In the genomic region with DNA sequence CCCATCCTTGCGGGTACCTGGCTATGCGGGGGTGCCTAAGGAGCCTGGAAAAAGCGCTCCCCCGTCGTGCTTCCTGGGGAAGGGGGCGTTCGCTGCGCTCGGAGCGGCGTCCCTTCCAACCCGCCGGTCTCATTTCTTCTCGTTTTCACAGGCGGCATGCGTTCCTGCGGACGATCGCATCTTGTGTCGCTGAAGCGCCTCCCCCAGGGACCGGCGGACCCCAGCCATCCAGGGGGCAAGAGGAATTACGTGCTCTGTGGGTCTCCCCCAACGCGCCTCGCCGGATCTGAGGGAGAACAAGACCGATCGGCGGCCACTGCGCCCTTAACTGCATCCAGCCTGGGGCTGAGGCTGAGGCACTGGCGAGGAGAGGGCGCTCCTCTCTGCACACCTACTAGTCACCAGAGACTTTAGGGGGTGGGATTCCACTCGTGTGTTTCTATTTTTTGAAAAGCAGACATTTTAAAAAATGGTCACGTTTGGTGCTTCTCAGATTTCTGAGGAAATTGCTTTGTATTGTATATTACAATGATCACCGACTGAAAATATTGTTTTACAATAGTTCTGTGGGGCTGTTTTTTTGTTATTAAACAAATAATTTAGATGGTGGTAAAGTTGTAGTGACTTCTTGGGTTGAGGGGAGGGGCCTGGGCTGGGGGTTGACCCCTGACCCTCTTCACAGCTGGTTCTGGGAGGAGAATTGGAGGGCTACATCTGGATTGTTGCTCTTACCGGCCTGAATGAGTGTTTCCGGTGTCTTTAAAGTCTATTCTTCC, we compare ENCODE assay signal across 1 cellular context.
TF ChIP-seq lines count a peak whose summit lies in the region.

No MANE protein-coding gene starts in this region.

TF ChIP-seq in K562, 482 proteins besides CTCF, POLR2A, EP300 and RAD21 (continues in another document):
- TF ChIP-seq MIER1 (IDR thresholded peaks at IDR 0.05; ENCODE audit: low read depth) (no peak), PTBP1 (IDR thresholded peaks at IDR 0.05; ENCODE audit: low read depth, low read length) (no peak), ZBTB7A (IDR thresholded peaks at IDR 0.05; ENCODE audit: borderline replicate concordance, control insufficient read depth, low read depth, low read length) (peak; percentile 77), EHMT2 (IDR thresholded peaks at IDR 0.05) (no peak), HDAC3 (IDR thresholded peaks at IDR 0.05; ENCODE audit: borderline replicate concordance, partially characterized antibody) (peak; percentile 17), NFXL1 (CRISPR knock-in tag; IDR thresholded peaks at IDR 0.05) (no peak), ZBTB11 (CRISPR knock-in tag; IDR thresholded peaks at IDR 0.05) (peak in 1 of 3 experiments; percentile 20; a peak in 1 of 6 replicates), E2F3 (CRISPR knock-in tag; IDR thresholded peaks at IDR 0.05) (no peak), TFAP4 (CRISPR knock-in tag; IDR thresholded peaks at IDR 0.05; ENCODE audit: borderline replicate concordance) (peak; percentile 58), ZBED1 (IDR thresholded peaks at IDR 0.05) (no peak), TSC22D4 (tag; IDR thresholded peaks at IDR 0.05) (no peak), RFX1 (IDR thresholded peaks at IDR 0.05) (no peak), ZNF408 (CRISPR knock-in tag; IDR thresholded peaks at IDR 0.05; ENCODE audit: low read depth) (no peak), NFE2L1 (tag; IDR thresholded peaks at IDR 0.05; ENCODE audit: borderline replicate concordance, low read depth) (no peak), ZNF444 (CRISPR knock-in tag; IDR thresholded peaks at IDR 0.05) (no peak), JUND (IDR thresholded peaks at IDR 0.05; ENCODE audit: borderline replicate concordance, low read depth, low read length) (no peak), JUND (tag; IDR thresholded peaks at IDR 0.05; ENCODE audit: borderline replicate concordance, low read depth, low read length) (no peak), KDM4B (IDR thresholded peaks at IDR 0.05; ENCODE audit: borderline replicate concordance in 2 of 2, low read depth in 1 of 2) (no peak), TAL1 (IDR thresholded peaks at IDR 0.05) (no peak), TAF1 (IDR thresholded peaks at IDR 0.05; ENCODE audit: control insufficient read depth, extremely low read depth, insufficient read depth, low read length, severe bottlenecking) (peak; percentile 7), ZNF384 (IDR thresholded peaks at IDR 0.05; ENCODE audit: low read depth, low read length) (no peak), HSF4 (CRISPR knock-in tag; IDR thresholded peaks at IDR 0.05; ENCODE audit: borderline replicate concordance) (no peak), NFE2 (IDR thresholded peaks at IDR 0.05; ENCODE audit: low read depth) (no peak), PHF21A (IDR thresholded peaks at IDR 0.05; ENCODE audit: borderline replicate concordance, low read depth) (no peak), GABPB1 (CRISPR knock-in tag; IDR thresholded peaks at IDR 0.05) (no peak), MTA3 (IDR thresholded peaks at IDR 0.05; ENCODE audit: borderline replicate concordance) (peak; percentile 23; the same call in 1 of the 2 replicates), ELF1 (tag; IDR thresholded peaks at IDR 0.05) (no peak), RBBP5 (IDR thresholded peaks at IDR 0.05; ENCODE audit: borderline replicate concordance, insufficient read depth, low read length, poor library complexity, severe bottlenecking) (peak; percentile 56), NCOA1 (IDR thresholded peaks at IDR 0.05; ENCODE audit: low read depth) (no peak), POLR2AphosphoS5 (IDR thresholded peaks at IDR 0.05; ENCODE audit: control insufficient read depth, insufficient read depth, low read depth, low read length) (0 out of 2 replicates have a peak, but pooled peaks have one; percentile 31), CREM (IDR thresholded peaks at IDR 0.05; ENCODE audit: low read depth) (no peak), SIN3A (IDR thresholded peaks at IDR 0.05; ENCODE audit: borderline replicate concordance in 2 of 2, control insufficient read depth in 1 of 2, low read depth in 2 of 2, low read length in 2 of 2) (peak in 1 of 2 experiments; percentile 83; a peak in 3 of 4 replicates), ZNF695 (CRISPR knock-in tag; IDR thresholded peaks at IDR 0.05) (no peak), MTA2 (IDR thresholded peaks at IDR 0.05; ENCODE audit: low read depth) (no peak), TARDBP (IDR thresholded peaks at IDR 0.05) (no peak), SPI1 (IDR thresholded peaks at IDR 0.05; ENCODE audit: borderline replicate concordance, low read depth, low read length) (peak; percentile 6; the same call in 1 of the 2 replicates), ZNF253 (CRISPR knock-in tag; conservative IDR thresholded peaks at IDR 0.05) (no peak), COPS2 (conservative IDR thresholded peaks at IDR 0.05) (no peak), RBM34 (IDR thresholded peaks at IDR 0.05; ENCODE audit: borderline replicate concordance, insufficient read depth, low read length) (no peak)
- TF ChIP-seq, protein P1, sequence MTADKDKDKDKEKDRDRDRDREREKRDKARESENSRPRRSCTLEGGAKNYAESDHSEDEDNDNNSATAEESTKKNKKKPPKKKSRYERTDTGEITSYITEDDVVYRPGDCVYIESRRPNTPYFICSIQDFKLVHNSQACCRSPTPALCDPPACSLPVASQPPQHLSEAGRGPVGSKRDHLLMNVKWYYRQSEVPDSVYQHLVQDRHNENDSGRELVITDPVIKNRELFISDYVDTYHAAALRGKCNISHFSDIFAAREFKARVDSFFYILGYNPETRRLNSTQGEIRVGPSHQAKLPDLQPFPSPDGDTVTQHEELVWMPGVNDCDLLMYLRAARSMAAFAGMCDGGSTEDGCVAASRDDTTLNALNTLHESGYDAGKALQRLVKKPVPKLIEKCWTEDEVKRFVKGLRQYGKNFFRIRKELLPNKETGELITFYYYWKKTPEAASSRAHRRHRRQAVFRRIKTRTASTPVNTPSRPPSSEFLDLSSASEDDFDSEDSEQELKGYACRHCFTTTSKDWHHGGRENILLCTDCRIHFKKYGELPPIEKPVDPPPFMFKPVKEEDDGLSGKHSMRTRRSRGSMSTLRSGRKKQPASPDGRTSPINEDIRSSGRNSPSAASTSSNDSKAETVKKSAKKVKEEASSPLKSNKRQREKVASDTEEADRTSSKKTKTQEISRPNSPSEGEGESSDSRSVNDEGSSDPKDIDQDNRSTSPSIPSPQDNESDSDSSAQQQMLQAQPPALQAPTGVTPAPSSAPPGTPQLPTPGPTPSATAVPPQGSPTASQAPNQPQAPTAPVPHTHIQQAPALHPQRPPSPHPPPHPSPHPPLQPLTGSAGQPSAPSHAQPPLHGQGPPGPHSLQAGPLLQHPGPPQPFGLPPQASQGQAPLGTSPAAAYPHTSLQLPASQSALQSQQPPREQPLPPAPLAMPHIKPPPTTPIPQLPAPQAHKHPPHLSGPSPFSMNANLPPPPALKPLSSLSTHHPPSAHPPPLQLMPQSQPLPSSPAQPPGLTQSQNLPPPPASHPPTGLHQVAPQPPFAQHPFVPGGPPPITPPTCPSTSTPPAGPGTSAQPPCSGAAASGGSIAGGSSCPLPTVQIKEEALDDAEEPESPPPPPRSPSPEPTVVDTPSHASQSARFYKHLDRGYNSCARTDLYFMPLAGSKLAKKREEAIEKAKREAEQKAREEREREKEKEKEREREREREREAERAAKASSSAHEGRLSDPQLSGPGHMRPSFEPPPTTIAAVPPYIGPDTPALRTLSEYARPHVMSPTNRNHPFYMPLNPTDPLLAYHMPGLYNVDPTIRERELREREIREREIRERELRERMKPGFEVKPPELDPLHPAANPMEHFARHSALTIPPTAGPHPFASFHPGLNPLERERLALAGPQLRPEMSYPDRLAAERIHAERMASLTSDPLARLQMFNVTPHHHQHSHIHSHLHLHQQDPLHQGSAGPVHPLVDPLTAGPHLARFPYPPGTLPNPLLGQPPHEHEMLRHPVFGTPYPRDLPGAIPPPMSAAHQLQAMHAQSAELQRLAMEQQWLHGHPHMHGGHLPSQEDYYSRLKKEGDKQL (CRISPR knock-in tag; IDR thresholded peaks at IDR 0.05; ENCODE audit: borderline replicate concordance): no peak
- TF ChIP-seq, protein P2, sequence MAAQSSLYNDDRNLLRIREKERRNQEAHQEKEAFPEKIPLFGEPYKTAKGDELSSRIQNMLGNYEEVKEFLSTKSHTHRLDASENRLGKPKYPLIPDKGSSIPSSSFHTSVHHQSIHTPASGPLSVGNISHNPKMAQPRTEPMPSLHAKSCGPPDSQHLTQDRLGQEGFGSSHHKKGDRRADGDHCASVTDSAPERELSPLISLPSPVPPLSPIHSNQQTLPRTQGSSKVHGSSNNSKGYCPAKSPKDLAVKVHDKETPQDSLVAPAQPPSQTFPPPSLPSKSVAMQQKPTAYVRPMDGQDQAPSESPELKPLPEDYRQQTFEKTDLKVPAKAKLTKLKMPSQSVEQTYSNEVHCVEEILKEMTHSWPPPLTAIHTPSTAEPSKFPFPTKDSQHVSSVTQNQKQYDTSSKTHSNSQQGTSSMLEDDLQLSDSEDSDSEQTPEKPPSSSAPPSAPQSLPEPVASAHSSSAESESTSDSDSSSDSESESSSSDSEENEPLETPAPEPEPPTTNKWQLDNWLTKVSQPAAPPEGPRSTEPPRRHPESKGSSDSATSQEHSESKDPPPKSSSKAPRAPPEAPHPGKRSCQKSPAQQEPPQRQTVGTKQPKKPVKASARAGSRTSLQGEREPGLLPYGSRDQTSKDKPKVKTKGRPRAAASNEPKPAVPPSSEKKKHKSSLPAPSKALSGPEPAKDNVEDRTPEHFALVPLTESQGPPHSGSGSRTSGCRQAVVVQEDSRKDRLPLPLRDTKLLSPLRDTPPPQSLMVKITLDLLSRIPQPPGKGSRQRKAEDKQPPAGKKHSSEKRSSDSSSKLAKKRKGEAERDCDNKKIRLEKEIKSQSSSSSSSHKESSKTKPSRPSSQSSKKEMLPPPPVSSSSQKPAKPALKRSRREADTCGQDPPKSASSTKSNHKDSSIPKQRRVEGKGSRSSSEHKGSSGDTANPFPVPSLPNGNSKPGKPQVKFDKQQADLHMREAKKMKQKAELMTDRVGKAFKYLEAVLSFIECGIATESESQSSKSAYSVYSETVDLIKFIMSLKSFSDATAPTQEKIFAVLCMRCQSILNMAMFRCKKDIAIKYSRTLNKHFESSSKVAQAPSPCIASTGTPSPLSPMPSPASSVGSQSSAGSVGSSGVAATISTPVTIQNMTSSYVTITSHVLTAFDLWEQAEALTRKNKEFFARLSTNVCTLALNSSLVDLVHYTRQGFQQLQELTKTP (IDR thresholded peaks at IDR 0.05; ENCODE audit: low read depth in 1 of 2, partially characterized antibody in 2 of 2): peak; percentile 18 to 26
- TF ChIP-seq, protein P3, sequence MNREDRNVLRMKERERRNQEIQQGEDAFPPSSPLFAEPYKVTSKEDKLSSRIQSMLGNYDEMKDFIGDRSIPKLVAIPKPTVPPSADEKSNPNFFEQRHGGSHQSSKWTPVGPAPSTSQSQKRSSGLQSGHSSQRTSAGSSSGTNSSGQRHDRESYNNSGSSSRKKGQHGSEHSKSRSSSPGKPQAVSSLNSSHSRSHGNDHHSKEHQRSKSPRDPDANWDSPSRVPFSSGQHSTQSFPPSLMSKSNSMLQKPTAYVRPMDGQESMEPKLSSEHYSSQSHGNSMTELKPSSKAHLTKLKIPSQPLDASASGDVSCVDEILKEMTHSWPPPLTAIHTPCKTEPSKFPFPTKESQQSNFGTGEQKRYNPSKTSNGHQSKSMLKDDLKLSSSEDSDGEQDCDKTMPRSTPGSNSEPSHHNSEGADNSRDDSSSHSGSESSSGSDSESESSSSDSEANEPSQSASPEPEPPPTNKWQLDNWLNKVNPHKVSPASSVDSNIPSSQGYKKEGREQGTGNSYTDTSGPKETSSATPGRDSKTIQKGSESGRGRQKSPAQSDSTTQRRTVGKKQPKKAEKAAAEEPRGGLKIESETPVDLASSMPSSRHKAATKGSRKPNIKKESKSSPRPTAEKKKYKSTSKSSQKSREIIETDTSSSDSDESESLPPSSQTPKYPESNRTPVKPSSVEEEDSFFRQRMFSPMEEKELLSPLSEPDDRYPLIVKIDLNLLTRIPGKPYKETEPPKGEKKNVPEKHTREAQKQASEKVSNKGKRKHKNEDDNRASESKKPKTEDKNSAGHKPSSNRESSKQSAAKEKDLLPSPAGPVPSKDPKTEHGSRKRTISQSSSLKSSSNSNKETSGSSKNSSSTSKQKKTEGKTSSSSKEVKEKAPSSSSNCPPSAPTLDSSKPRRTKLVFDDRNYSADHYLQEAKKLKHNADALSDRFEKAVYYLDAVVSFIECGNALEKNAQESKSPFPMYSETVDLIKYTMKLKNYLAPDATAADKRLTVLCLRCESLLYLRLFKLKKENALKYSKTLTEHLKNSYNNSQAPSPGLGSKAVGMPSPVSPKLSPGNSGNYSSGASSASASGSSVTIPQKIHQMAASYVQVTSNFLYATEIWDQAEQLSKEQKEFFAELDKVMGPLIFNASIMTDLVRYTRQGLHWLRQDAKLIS (CRISPR knock-in tag; IDR thresholded peaks at IDR 0.05): peak; percentile 0; the same call in 1 of the 2 replicates
